In genomic region chr3:141807277-141808038, GRCh38 we compare ENCODE assay signal across 17 cellular contexts. TPM values are rescaled to one million over a fixed set of nuclear protein-coding genes. Genes with fewer than 3 reads are reported as not detected.
DNase-seq lines count a peak whose midpoint lies in the region; ATAC-seq and TF ChIP-seq lines count a peak whose summit lies in the region.
"Had no signal": no experiment of that assay in that cellular context is flagged by ENCODE, and none has a peak within 500 bp of the region (broad histone marks: within the 10 kb centered on the region; RNA-seq: fewer than 3 reads in every experiment).

No MANE protein-coding gene starts in this region.

- H3K4me1 Mint-ChIP-seq in GM23338 (no peaks in the 10 kb centered on the region), WTC11 (no peaks in the 10 kb centered on the region)
- H3K4me1 Mint-ChIP-seq in activated CD8-positive, alpha-beta T cell treated with anti-CD3 and anti-CD28 coated beads for 36 hours (ENCODE audit: low read depth), result no peaks in the 10 kb centered on the region
- H3K4me1 Mint-ChIP-seq: CD4-positive, CD25-positive, alpha-beta regulatory T cell had no signal

- H3K27ac Mint-ChIP-seq in GM23338 (no peak overlapping the region), WTC11 (no peak overlapping the region)
- H3K27ac Mint-ChIP-seq in activated CD8-positive, alpha-beta T cell treated with anti-CD3 and anti-CD28 coated beads for 36 hours, result no peak overlapping the region
- H3K27ac Mint-ChIP-seq: CD4-positive, CD25-positive, alpha-beta regulatory T cell had no signal

- no peaks in the 10 kb centered on the region for H3K36me3 Mint-ChIP-seq in GM23338 (ENCODE audit: low read depth)
- no peaks in the 10 kb centered on the region for H3K36me3 Mint-ChIP-seq in WTC11
- H3K36me3 Mint-ChIP-seq in activated CD8-positive, alpha-beta T cell treated with anti-CD3 and anti-CD28 coated beads for 36 hours (ENCODE audit: low read depth), result no peaks in the 10 kb centered on the region
- H3K36me3 Mint-ChIP-seq: CD4-positive, CD25-positive, alpha-beta regulatory T cell had no signal

- H3K36me3 ChIP-seq in GM23338 (ENCODE audit: insufficient read depth), result no peaks in the 10 kb centered on the region; the same call in 1 of the 2 replicates
- H3K36me3 ChIP-seq: BLaER1 treated with 17β-estradiol and CSF1 and Interleukin-3, amounts not matched to agents 10 nM and 100 nM; HAP-1 had no signal

- intact Hi-C loops in left colon (cut with DNase I, micrococcal nuclease), result no loop called here
- intact Hi-C loops in activated CD8-positive, alpha-beta T cell treated with anti-CD3 and anti-CD28 coated beads for 36 hours (cut with micrococcal nuclease), result no loop called here

- no peaks in the 10 kb centered on the region for H3F3A ChIP-seq in GM23338 (replicated peaks; ENCODE audit: low read depth)

- no peaks in the 10 kb centered on the region for H3K27me3 ChIP-seq in GM23338 (ENCODE audit: insufficient read depth)
- H3K27me3 ChIP-seq: BLaER1 treated with 17β-estradiol and CSF1 and Interleukin-3, amounts not matched to agents 10 nM and 100 nM had no signal

- H3K79me2 ChIP-seq in GM23338 (replicated peaks; ENCODE audit: insufficient read depth), result no peaks in the 10 kb centered on the region

- no peaks in the 10 kb centered on the region for H4K20me1 ChIP-seq in GM23338 (replicated peaks; ENCODE audit: insufficient read depth)
- H4K20me1 ChIP-seq: BLaER1 treated with 17β-estradiol and CSF1 and Interleukin-3, amounts not matched to agents 10 nM and 100 nM had no signal

- peaks cover 3% of the 10 kb centered on the region for H3K27me3 Mint-ChIP-seq in GM23338 (ENCODE audit: insufficient read depth, low read depth, poor library complexity)
- no peaks in the 10 kb centered on the region; the same call in 1 of the 2 replicates for H3K27me3 Mint-ChIP-seq in WTC11 (ENCODE audit: low read depth)
- H3K27me3 Mint-ChIP-seq in activated CD8-positive, alpha-beta T cell treated with anti-CD3 and anti-CD28 coated beads for 36 hours, result no peaks in the 10 kb centered on the region

- TF ChIP-seq CTCF in GM23338 (conservative IDR thresholded peaks at IDR 0.05; ENCODE audit: low read depth in 2 of 2) (no peak), WTC11 (IDR thresholded peaks at IDR 0.05) (no peak)
- TF ChIP-seq CTCF in activated CD8-positive, alpha-beta T cell treated with anti-CD3 and anti-CD28 coated beads for 36 hours (IDR thresholded peaks at IDR 0.05), result no peak

- CTCF ChIA-PET in WTC11 (lab: Charles Lee), result no interaction called here
- CTCF ChIA-PET in activated CD8-positive, alpha-beta T cell treated with anti-CD3 and anti-CD28 coated beads for 36 hours (lab: Charles Lee), result no interaction called here

- peak overlapping the region; percentile 9; the same call in 1 of the 2 replicates for H2AFZ ChIP-seq in GM23338

- H3K4me3 Mint-ChIP-seq in GM23338, result no peak overlapping the region
- H3K4me3 Mint-ChIP-seq in WTC11, result no peak overlapping the region
- no peak overlapping the region for H3K4me3 Mint-ChIP-seq in activated CD8-positive, alpha-beta T cell treated with anti-CD3 and anti-CD28 coated beads for 36 hours
- H3K4me3 Mint-ChIP-seq: CD4-positive, CD25-positive, alpha-beta regulatory T cell had no signal

- POLR2A ChIA-PET in WTC11 (lab: Charles Lee), result no interaction called here
- POLR2A ChIA-PET in activated CD8-positive, alpha-beta T cell treated with anti-CD3 and anti-CD28 coated beads for 36 hours (lab: Charles Lee), result no interaction called here

- no peaks in the 10 kb centered on the region for H3K9me2 ChIP-seq in GM23338 (ENCODE audit: insufficient read depth)

- H3K9me3 Mint-ChIP-seq in GM23338 (no peaks in the 10 kb centered on the region), WTC11 (no peaks in the 10 kb centered on the region)
- H3K9me3 Mint-ChIP-seq in activated CD8-positive, alpha-beta T cell treated with anti-CD3 and anti-CD28 coated beads for 36 hours, result no peaks in the 10 kb centered on the region
- H3K9me3 Mint-ChIP-seq: CD4-positive, CD25-positive, alpha-beta regulatory T cell had no signal

- ATAC-seq in GM23338 (no peak), WTC11 (peak; percentile 56), left colon (peak; percentile 71), HG02884 (IDR thresholded peaks at IDR 0.05; ENCODE audit: unreplicated experiment) (no peak)
- no peak for ATAC-seq in activated CD8-positive, alpha-beta T cell treated with anti-CD3 and anti-CD28 coated beads for 36 hours
- ATAC-seq: GM12878, HepG2 had no signal

- H3K27ac ChIP-seq in GM23338 (ENCODE audit: low read depth), result no peak overlapping the region
- H3K27ac ChIP-seq: BLaER1 treated with 17β-estradiol and CSF1 and Interleukin-3, amounts not matched to agents 10 nM and 100 nM had no signal

- H3K4me2 ChIP-seq in GM23338, result no peak overlapping the region

- no peak overlapping the region for H3K4me3 ChIP-seq in GM23338
- H3K4me3 ChIP-seq: BLaER1 treated with 17β-estradiol and CSF1 and Interleukin-3, amounts not matched to agents 10 nM and 100 nM; GM12878; HAP-1 had no signal

- H3K4me1 ChIP-seq in GM23338 (ENCODE audit: insufficient read depth), result no peaks in the 10 kb centered on the region
- H3K4me1 ChIP-seq: HAP-1 had no signal

- no peak for DNase-seq in GM23338 (ENCODE audit: low spot score)
- DNase-seq in WTC11 (ENCODE audit: low spot score), result no peak
- no peak for DNase-seq in left colon
- no peak for DNase-seq in SW480 (ENCODE audit: low spot score)
- DNase-seq in NCI-H1930 (lab: John Stamatoyannopoulos, UW), result no peak
- DNase-seq in activated CD8-positive, alpha-beta T cell treated with anti-CD3 and anti-CD28 coated beads for 36 hours, result no peak
- DNase-seq: ACHN; CD4-positive, CD25-positive, alpha-beta regulatory T cell; DMS79; GOT3 had no signal

TF ChIP-seq in GM23338, 12 proteins besides CTCF, POLR2A, EP300 and RAD21 (continues in another document):
- TF ChIP-seq REST (IDR thresholded peaks at IDR 0.05; ENCODE audit: unreplicated experiment), result no peak
- TF ChIP-seq ZNF114 (CRISPR knock-in tag; IDR thresholded peaks at IDR 0.05), result no peak
- TF ChIP-seq CREB1 (CRISPR knock-in tag; IDR thresholded peaks at IDR 0.05; ENCODE audit: low read depth), result no peak

TF ChIP-seq in WTC11, 78 proteins besides CTCF, POLR2A, EP300 and RAD21:
- TF ChIP-seq IRF2 (CRISPR knock-in tag; IDR thresholded peaks at IDR 0.05; ENCODE audit: borderline replicate concordance, low read depth) (no peak), MYBL2 (CRISPR knock-in tag; IDR thresholded peaks at IDR 0.05) (no peak), NR1H2 (CRISPR knock-in tag; IDR thresholded peaks at IDR 0.05) (no peak)

RNA-seq across cellular contexts. Expression of gene GRK7, which starts 44.2 kb away (rescaled TPM):
- not detected in 2 replicates for total RNA-seq in GM23338 (2014; rRNA removed; shearing (Covaris generic))
- not detected in 2 replicates for polyA plus RNA-seq in GM23338 (2016; fragmentation: Nextera tagmentation; extraction: Ambion mirVana)
- not detected in 3 replicates for total RNA-seq in WTC11 (2021)
- not detected for total RNA-seq in left colon
- under 1 TPM; 0.07 to 0.09 TPM for total RNA-seq in activated CD8-positive, alpha-beta T cell treated with anti-CD3 and anti-CD28 coated beads for 36 hours
- total RNA-seq: A172; CD4-positive, CD25-positive, alpha-beta regulatory T cell; G401; GM12878; HepG2 had no signal
- polyA plus RNA-seq: GM12878, HepG2 had no signal

Comparison
In these comparisons a context has a peak if more than half of its experiments do, and no peak if none do; other contexts are left out.
1. ATAC-seq: peak in WTC11 (single experiment) and left colon (single experiment); none in GM23338 (single experiment), HG02884 (single experiment) and activated CD8-positive, alpha-beta T cell treated with anti-CD3 and anti-CD28 coated beads for 36 hours (single experiment).